ENCODE assay signal across 20 cellular contexts in the genomic region with DNA sequence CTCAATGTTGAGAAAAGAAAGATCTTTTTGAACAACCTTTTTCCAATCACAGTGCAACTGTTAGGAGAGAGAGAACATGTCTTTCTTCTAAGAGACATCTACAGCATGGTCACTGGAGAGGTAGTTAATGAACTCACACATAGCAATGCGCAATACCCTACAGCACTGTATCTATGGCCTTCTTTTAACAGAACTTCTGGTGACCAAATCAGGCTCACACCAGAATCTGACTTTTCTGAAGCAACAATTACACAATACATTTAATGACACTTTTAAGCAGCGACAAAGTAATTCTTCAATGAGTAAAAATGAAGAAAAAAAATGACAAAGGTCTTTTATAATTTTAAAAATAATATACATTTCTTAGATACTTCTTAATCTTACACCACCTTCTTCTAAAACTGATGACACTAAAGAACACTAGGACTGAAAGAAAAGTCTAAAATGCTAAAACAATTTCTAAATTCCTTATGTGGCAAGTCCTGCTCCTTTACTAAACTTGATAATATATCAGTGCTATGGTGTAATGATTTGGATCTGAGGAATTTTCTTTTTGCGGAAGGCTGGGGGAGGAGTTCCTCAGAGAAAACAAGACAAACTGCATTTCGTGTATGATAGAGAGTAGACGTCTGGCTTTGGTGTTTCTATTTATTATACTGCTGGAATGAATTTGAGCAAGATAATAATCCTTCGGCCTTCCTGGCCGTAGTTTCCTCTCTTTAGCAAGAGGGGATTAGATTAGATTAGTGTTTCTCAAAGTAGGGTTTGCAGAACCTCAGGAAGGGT.
DNase-seq lines count a peak whose midpoint lies in the region; ATAC-seq and TF ChIP-seq lines count a peak whose summit lies in the region.
"Had no signal": no experiment of that assay in that cellular context is flagged by ENCODE, and none has a peak within 500 bp of the region (broad histone marks: within the 10 kb centered on the region; RNA-seq: fewer than 3 reads in every experiment).

No MANE protein-coding gene starts in this region.

- peak; percentile 55 to 67 for DNase-seq in AML-193 (lab: John Stamatoyannopoulos, UW)
- DNase-seq in NOMO-1 treated with dmso at 0.1 percent for 144 hours (lab: John Stamatoyannopoulos, UW; ENCODE audit: unreplicated experiment): peak; percentile 54
- DNase-seq in esophagus squamous epithelium (lab: John Stamatoyannopoulos, UW): no peak
- no peak for DNase-seq in stimulated activated CD4-positive, alpha-beta T cell treated with anti-CD3 and anti-CD28 coated beads, Interleukin-12 subunit alpha, Interleukin-12 subunit beta, amount 100 ng/mL, for 4 hours
- no peak for DNase-seq in NCI-H446 (lab: John Stamatoyannopoulos, UW)
- DNase-seq in activated naive CD4-positive, alpha-beta T cell (lab: John Stamatoyannopoulos, UW): no peak
- DNase-seq: activated CD4-positive, alpha-beta T cell treated with anti-CD3 and anti-CD28 coated beads for 4 hours; activated naive CD8-positive, alpha-beta T cell treated with anti-CD3 and anti-CD28 coated beads, Interleukin-2, amount 50 U/mL, for 24 hours; caudate nucleus; CD8-positive, alpha-beta memory T cell; DMS53; islet precursor cell; NCI-H1694; stimulated activated naive CD8-positive, alpha-beta T cell treated with anti-CD3 and anti-CD28 coated beads, Interleukin-15, Interleukin-2, amounts not matched to agents 100 U/mL and 50 U/mL, for 24 hours; SW 1271 had no signal

- 81% methylated on average over 7 of the region's 7 CpGs for WGBS in esophagus squamous epithelium, 2 donors

- H3K27me3 ChIP-seq in esophagus squamous epithelium (no peaks in the 10 kb centered on the region), parathyroid adenoma (ENCODE audit: control insufficient read depth, insufficient read depth, low read length) (no peaks in the 10 kb centered on the region)

- no peak for ATAC-seq in HG02973 (IDR thresholded peaks at IDR 0.05; ENCODE audit: unreplicated experiment)
- ATAC-seq: activated naive CD8-positive, alpha-beta T cell treated with anti-CD3 and anti-CD28 coated beads, Interleukin-2, amount 50 U/mL, for 24 hours; activated T-helper 17 cell treated with anti-CD3 and anti-CD28 coated beads, Interleukin-2, amount 50 U/mL, for 72 hours; sciatic nerve; stimulated activated naive CD8-positive, alpha-beta T cell treated with anti-CD3 and anti-CD28 coated beads, Interleukin-15, Interleukin-2, amounts not matched to agents 100 U/mL and 50 U/mL, for 24 hours had no signal

- intact Hi-C loops in esophagus squamous epithelium (cut with DNase I): no loop called here

- H3K4me1 ChIP-seq in esophagus squamous epithelium (peaks cover 0 to 9% (median 0%) of the 10 kb centered on the region in 3 donors), parathyroid adenoma (no peaks in the 10 kb centered on the region)

- H3K4me2 ChIP-seq in parathyroid adenoma (ENCODE audit: low read length): peak overlapping the region; percentile 0

- TF ChIP-seq POLR2A in esophagus squamous epithelium (IDR thresholded peaks at IDR 0.05): no peak

- H2AFZ ChIP-seq in parathyroid adenoma: no peak overlapping the region

- no peak overlapping the region for H3K4me3 ChIP-seq in esophagus squamous epithelium
- no peak overlapping the region for H3K4me3 ChIP-seq in parathyroid adenoma (ENCODE audit: low read depth, low read length)
- H3K4me3 ChIP-seq: lung had no signal

- no peaks in the 10 kb centered on the region for H3K79me2 ChIP-seq in parathyroid adenoma

- H3K36me3 ChIP-seq in esophagus squamous epithelium (no peaks in the 10 kb centered on the region), parathyroid adenoma (ENCODE audit: control insufficient read depth, insufficient read depth, low read length) (no peaks in the 10 kb centered on the region)

- TF ChIP-seq CTCF in esophagus squamous epithelium (IDR thresholded peaks at IDR 0.05) (no peak), parathyroid adenoma (IDR thresholded peaks at IDR 0.05) (no peak)

- H3K9ac ChIP-seq in parathyroid adenoma: no peak overlapping the region

- peak overlapping the region in 3 of 4 donors; percentile 2 to 69 (median 56) for H3K27ac ChIP-seq in esophagus squamous epithelium
- H3K27ac ChIP-seq in parathyroid adenoma: no peak overlapping the region

- H3K9me3 ChIP-seq in esophagus squamous epithelium (no peaks in the 10 kb centered on the region), parathyroid adenoma (ENCODE audit: control insufficient read depth, low read length) (no peaks in the 10 kb centered on the region)

Comparison
In these comparisons a context has a peak if more than half of its experiments do, and no peak if none do; other contexts are left out.
1. DNase-seq: peak in AML-193 (2 of 2) and NOMO-1 treated with dmso at 0.1 percent for 144 hours (single experiment); none in esophagus squamous epithelium (single experiment), stimulated activated CD4-positive, alpha-beta T cell treated with anti-CD3 and anti-CD28 coated beads, Interleukin-12 subunit alpha, Interleukin-12 subunit beta, amount 100 ng/mL, for 4 hours (single experiment), NCI-H446 (0 of 2) and activated naive CD4-positive, alpha-beta T cell (0 of 4).